21 cellular contexts compared by ENCODE assay signal in genomic region chr3:191399918-191400317, GRCh38.
DNase-seq lines count a peak whose midpoint lies in the region; ATAC-seq and TF ChIP-seq lines count a peak whose summit lies in the region.
"Had no signal": no experiment of that assay in that cellular context is flagged by ENCODE, and none has a peak within 500 bp of the region (broad histone marks: within the 10 kb centered on the region; RNA-seq: fewer than 3 reads in every experiment).

No MANE protein-coding gene starts in this region.

- H3K4me1 Mint-ChIP-seq in H9 (peaks cover 5 to 9% of the 10 kb centered on the region in 2 experiments), memory B cell (peaks cover 9% of the 10 kb centered on the region)
- H3K4me1 Mint-ChIP-seq in stimulated activated naive B cell treated with anti-CD40 and anti-IgM and Interleukin-4, amounts not matched to agents 10 μg/mL and 1 μg/mL and 100 μg/mL, for 72 hours = no peaks in the 10 kb centered on the region
- H3K4me1 Mint-ChIP-seq: CD4-positive, alpha-beta memory T cell had no signal

- H3K27me3 Mint-ChIP-seq in H9 (ENCODE audit: low read depth) = no peaks in the 10 kb centered on the region; the same call in 1 of the 2 replicates
- H3K27me3 Mint-ChIP-seq in memory B cell = no peaks in the 10 kb centered on the region
- no peaks in the 10 kb centered on the region for H3K27me3 Mint-ChIP-seq in stimulated activated naive B cell treated with anti-CD40 and anti-IgM and Interleukin-4, amounts not matched to agents 10 μg/mL and 1 μg/mL and 100 μg/mL, for 72 hours
- H3K27me3 Mint-ChIP-seq: CD4-positive, alpha-beta memory T cell had no signal

- H4K91ac ChIP-seq in H9 (ENCODE audit: insufficient read length, low read depth, low read length) = no peak overlapping the region

- H4K20me1 ChIP-seq in H9 (ENCODE audit: control insufficient read depth, insufficient read depth, insufficient read length) = no peaks in the 10 kb centered on the region

- no peak overlapping the region for H3K4me3 Mint-ChIP-seq in H9
- H3K4me3 Mint-ChIP-seq in memory B cell = no peak overlapping the region
- no peak overlapping the region for H3K4me3 Mint-ChIP-seq in stimulated activated naive B cell treated with anti-CD40 and anti-IgM and Interleukin-4, amounts not matched to agents 10 μg/mL and 1 μg/mL and 100 μg/mL, for 72 hours
- H3K4me3 Mint-ChIP-seq: CD4-positive, alpha-beta memory T cell had no signal

- TF ChIP-seq CTCF in H9 (conservative IDR thresholded peaks at IDR 0.05) = no peak
- no peak for TF ChIP-seq CTCF in astrocyte of the spinal cord (IDR thresholded peaks at IDR 0.05; ENCODE audit: low read depth, low read length)

- no peak overlapping the region; a peak in 1 of 7 replicates for H3K27ac Mint-ChIP-seq in H9
- peak overlapping the region; percentile 62 for H3K27ac Mint-ChIP-seq in memory B cell
- H3K27ac Mint-ChIP-seq in stimulated activated naive B cell treated with anti-CD40 and anti-IgM and Interleukin-4, amounts not matched to agents 10 μg/mL and 1 μg/mL and 100 μg/mL, for 72 hours = no peak overlapping the region

- no peak overlapping the region for H2BK15ac ChIP-seq in H9 (ENCODE audit: low read depth, low read length)

- no peak overlapping the region for H4K5ac ChIP-seq in H9 (ENCODE audit: insufficient read length, low read depth, low read length)

- no peaks in the 10 kb centered on the region; a peak in 3 of 5 replicates for H3K9me3 Mint-ChIP-seq in H9
- no peaks in the 10 kb centered on the region for H3K9me3 Mint-ChIP-seq in memory B cell
- no peaks in the 10 kb centered on the region for H3K9me3 Mint-ChIP-seq in stimulated activated naive B cell treated with anti-CD40 and anti-IgM and Interleukin-4, amounts not matched to agents 10 μg/mL and 1 μg/mL and 100 μg/mL, for 72 hours

- H3K36me3 Mint-ChIP-seq in H9 (ENCODE audit: insufficient read depth in 1 of 3, low read depth in 3 of 3) = peaks cover 2 to 4% (median 2%) of the 10 kb centered on the region in 3 experiments; a peak in 5 of 7 replicates
- H3K36me3 Mint-ChIP-seq in memory B cell = peaks cover 19% of the 10 kb centered on the region
- H3K36me3 Mint-ChIP-seq in stimulated activated naive B cell treated with anti-CD40 and anti-IgM and Interleukin-4, amounts not matched to agents 10 μg/mL and 1 μg/mL and 100 μg/mL, for 72 hours = peaks cover 18 to 23% of the 10 kb centered on the region in 2 donors

- no peak overlapping the region for H2BK20ac ChIP-seq in H9 (ENCODE audit: low read depth, low read length, poor library complexity, severe bottlenecking)

- H3K79me2 ChIP-seq in H9 (ENCODE audit: insufficient read depth, low read length) = no peaks in the 10 kb centered on the region

- no peak overlapping the region for H3K4me2 ChIP-seq in H9 (ENCODE audit: insufficient read depth, insufficient read length, low read length)
- H3K4me2 ChIP-seq: A549 had no signal

- H3K4me1 ChIP-seq in H9 (ENCODE audit: insufficient read depth, low read length) = peaks cover 8% of the 10 kb centered on the region; the same call in 1 of the 2 replicates
- H3K4me1 ChIP-seq: A549 had no signal

- in situ Hi-C loops in astrocyte of the spinal cord (cut with HindIII; ENCODE audit: low sequenced_read_pairs) = no loop called here

- WGBS in H9 (ENCODE audit: extremely low coverage, insufficient read length, low lambda C conversion rate) = no CpG with 5 or more reads among the region's 3 CpGs

- H2AFZ ChIP-seq in H9 (ENCODE audit: low read length) = no peak overlapping the region

- no peak overlapping the region for H3K14ac ChIP-seq in H9 (ENCODE audit: insufficient read depth, low read length)

- H3K27me3 ChIP-seq in H9 (ENCODE audit: insufficient read depth, low read length) = no peaks in the 10 kb centered on the region

- H3K23me2 ChIP-seq in H9 (ENCODE audit: insufficient read length, low read depth, low read length, poor library complexity, severe bottlenecking) = no peaks in the 10 kb centered on the region

- no peak overlapping the region for H3K4ac ChIP-seq in H9 (ENCODE audit: low read depth, low read length)

- H2BK5ac ChIP-seq in H9 (ENCODE audit: insufficient read length, low read length) = no peak overlapping the region

- no peak overlapping the region for H3K27ac ChIP-seq in H9 (ENCODE audit: insufficient read length, low read depth, low read length)
- H3K27ac ChIP-seq: A549 had no signal

- H3K23ac ChIP-seq in H9 (ENCODE audit: insufficient read length, low read depth, low read length) = no peak overlapping the region

- H4K8ac ChIP-seq in H9 (replicated peaks; ENCODE audit: insufficient read length, low read depth, low read length) = no peak overlapping the region

- no peak for ATAC-seq in memory B cell (ENCODE audit: low read depth)
- ATAC-seq in stimulated activated naive B cell treated with anti-CD40 and anti-IgM and Interleukin-4, amounts not matched to agents 10 μg/mL and 1 μg/mL and 100 μg/mL, for 72 hours (replicated peaks) = no peak
- ATAC-seq: A549, GM12878 had no signal

- no peak overlapping the region for H3K56ac ChIP-seq in H9 (ENCODE audit: insufficient read length, low read depth, low read length)

- DNase-seq in EH (ENCODE audit: low read depth) (peak; percentile 37), H9 (no peak), astrocyte of the spinal cord (ENCODE audit: low read depth, low spot score) (peak; percentile 65), memory B cell (ENCODE audit: low spot score in 2 of 2) (no peak), SK-N-DZ (ENCODE audit: low spot score) (no peak)
- DNase-seq in stimulated activated naive B cell treated with anti-CD40 and anti-IgM and Interleukin-4, amounts not matched to agents 10 μg/mL and 1 μg/mL and 100 μg/mL, for 72 hours = no peak
- no peak for DNase-seq in activated T-cell treated with anti-CD3 and anti-CD28 coated beads, Interleukin-2, amount 50 U/mL, for 1 hour
- DNase-seq: 8988T; ACHN; AML-193; C1 segment of cervical spinal cord; CD4-positive, alpha-beta memory T cell; COR-L47; DMS153; DND-41; EL; GDM1; GOT3; HCEC 1CT had no signal

- H3K9ac ChIP-seq in H9 (ENCODE audit: extremely low read depth, insufficient read length, low read length) = no peak overlapping the region

- H2AK5ac ChIP-seq in H9 (ENCODE audit: insufficient read length, low read length) = peak overlapping the region; percentile 24

- no peaks in the 10 kb centered on the region for H3K9me3 ChIP-seq in H9 (ENCODE audit: control insufficient read depth, low read depth, low read length)
- H3K9me3 ChIP-seq: A549 had no signal

- no peak overlapping the region for H2BK120ac ChIP-seq in H9 (ENCODE audit: low read depth, low read length, poor library complexity, severe bottlenecking)

- no peak overlapping the region for H3T11ph ChIP-seq in H9 (ENCODE audit: low read length)

- no peak overlapping the region for H3K18ac ChIP-seq in H9 (ENCODE audit: insufficient read length, low read depth, low read length)

- no peak overlapping the region for H3K4me3 ChIP-seq in astrocyte of the spinal cord (ENCODE audit: low read depth, low read length)
- H3K4me3 ChIP-seq: A549, GM12878 had no signal

- H2BK12ac ChIP-seq in H9 (ENCODE audit: insufficient read length, low read depth, low read length) = no peak overlapping the region

- no peaks in the 10 kb centered on the region for H3K79me1 ChIP-seq in H9 (ENCODE audit: insufficient read depth, low read depth, low read length, poor library complexity, severe bottlenecking)

Comparison
In these comparisons a context has a peak if more than half of its experiments do, and no peak if none do; other contexts are left out.
1. DNase-seq: peak in EH (single experiment) and astrocyte of the spinal cord (single experiment); none in H9 (single experiment), memory B cell (0 of 2), stimulated activated naive B cell treated with anti-CD40 and anti-IgM and Interleukin-4, amounts not matched to agents 10 μg/mL and 1 μg/mL and 100 μg/mL, for 72 hours (single experiment), SK-N-DZ (single experiment) and activated T-cell treated with anti-CD3 and anti-CD28 coated beads, Interleukin-2, amount 50 U/mL, for 1 hour (single experiment).